8 cellular contexts compared by ENCODE assay signal in genomic region chr21:41878831-41879189, GRCh38. TPM values are rescaled to one million over a fixed set of nuclear protein-coding genes. Genes with fewer than 3 reads are reported as not detected.
A peak's percentile ranks its signal among the peaks of the same experiment; 100 is the strongest.
DNase-seq lines count a peak whose midpoint lies in the region; ATAC-seq, FAIRE-seq and TF ChIP-seq lines count a peak whose summit lies in the region.

No MANE protein-coding gene starts in this region.

- H3K36me3 ChIP-seq in mammary epithelial cell (ENCODE audit: insufficient read depth, low read length) = no peaks in the 10 kb centered on the region
- no peaks in the 10 kb centered on the region for H3K36me3 ChIP-seq in keratinocyte (ENCODE audit: control insufficient read depth in 2 of 2, extremely low read depth in 1 of 2, insufficient read depth in 2 of 2, low read length in 2 of 2)

- H3K9ac ChIP-seq in mammary epithelial cell (ENCODE audit: insufficient read depth, low read length) (no peak overlapping the region), keratinocyte (ENCODE audit: control insufficient read depth, extremely low read depth, insufficient read depth, low read length) (peak overlapping the region; percentile 88)

- H3K4me2 ChIP-seq in mammary epithelial cell (ENCODE audit: insufficient read depth, low read depth, low read length) = peak overlapping the region; percentile 90
- H3K4me2 ChIP-seq in keratinocyte (ENCODE audit: control insufficient read depth, extremely low read depth, insufficient read depth, low read depth, low read length) = no peak overlapping the region

- H3K27ac ChIP-seq in VCaP (peak overlapping the region; percentile 98), mammary epithelial cell (ENCODE audit: insufficient read depth, low read depth, low read length) (peak overlapping the region; percentile 72), keratinocyte (ENCODE audit: control insufficient read depth, insufficient read depth, low read length) (peak overlapping the region; percentile 66)

- peaks cover 46% of the 10 kb centered on the region for H3K79me2 ChIP-seq in mammary epithelial cell (ENCODE audit: insufficient read depth, low read length)
- peaks cover 35% of the 10 kb centered on the region for H3K79me2 ChIP-seq in keratinocyte (ENCODE audit: control insufficient read depth, insufficient read depth, low read length)

- no CpG with 5 or more reads among the region's 65 CpGs for WGBS in mammary epithelial cell (ENCODE audit: low coverage, missing lambda C conversion rate)

- CTCF ChIA-PET in mammary epithelial cell (lab: Charles Lee; ENCODE audit: low non-redundant PET) = no interaction called here

- H3K27me3 ChIP-seq in mammary epithelial cell (ENCODE audit: insufficient read depth, low read length) (no peaks in the 10 kb centered on the region), keratinocyte (ENCODE audit: control insufficient read depth, extremely low read depth, insufficient read depth, low read length) (no peaks in the 10 kb centered on the region)

- FAIRE-seq in keratinocyte (lab: Jason Lieb, UNC) = no peak

- TF ChIP-seq CTCF in VCaP (conservative IDR thresholded peaks at IDR 0.05) = no peak
- TF ChIP-seq CTCF in mammary epithelial cell (conservative IDR thresholded peaks at IDR 0.05 in 1 of 2, IDR thresholded peaks at IDR 0.05 in 1 of 2; ENCODE audit: extremely low read depth in 1 of 2, insufficient read depth in 1 of 2, low read depth in 1 of 2, low read length in 2 of 2) = no peak
- no peak for TF ChIP-seq CTCF in keratinocyte (optimal IDR thresholded peaks at IDR 0.05 in 1 of 3, IDR thresholded peaks at IDR 0.05 in 1 of 3, conservative IDR thresholded peaks at IDR 0.05 in 1 of 3; ENCODE audit: extremely low read depth in 1 of 3, insufficient read depth in 2 of 3, low read length in 3 of 3)

- dilution Hi-C loops in mammary epithelial cell (cut with HindIII; ENCODE audit: low sequenced_read_pairs) (no loop called here), keratinocyte (cut with MboI; ENCODE audit: extremely low pct_ligation_motif_present, low sequenced_read_pairs) (no loop called here)

- no peaks in the 10 kb centered on the region for H3K9me1 ChIP-seq in keratinocyte (ENCODE audit: control insufficient read depth, extremely low read depth, insufficient read depth, low read length)

- in situ Hi-C loops in mammary epithelial cell (cut with MboI; ENCODE audit: low sequenced_read_pairs in 2 of 2) = no loop called here

- H3K4me3 ChIP-seq in mammary epithelial cell (replicated peaks in 1 of 3; ENCODE audit: insufficient read depth in 1 of 3, low read depth in 2 of 3, low read length in 3 of 3) (peak overlapping the region in 2 of 3 experiments; percentile 66 to 85), keratinocyte (ENCODE audit: control insufficient read depth in 2 of 3, extremely low read depth in 1 of 3, insufficient read depth in 2 of 3, low read depth in 1 of 3, low read length in 3 of 3) (peak overlapping the region; percentile 54 to 90 (median 77))

- H3K9me3 ChIP-seq in mammary epithelial cell (replicated peaks; ENCODE audit: insufficient read depth, low read length) (no peaks in the 10 kb centered on the region), keratinocyte (ENCODE audit: control insufficient read depth, low read depth, low read length) (no peaks in the 10 kb centered on the region)

- H2AFZ ChIP-seq in mammary epithelial cell (ENCODE audit: low read depth, low read length) (peak overlapping the region; percentile 77), keratinocyte (ENCODE audit: control insufficient read depth, low read length) (no peak overlapping the region)

- peaks cover 12% of the 10 kb centered on the region for H3K4me1 ChIP-seq in mammary epithelial cell (ENCODE audit: insufficient read depth, low read length)
- peaks cover 13% of the 10 kb centered on the region for H3K4me1 ChIP-seq in keratinocyte (ENCODE audit: control insufficient read depth, extremely low read depth, insufficient read depth, low read length)

- peak; percentile 63 for ATAC-seq in HG02798 (IDR thresholded peaks at IDR 0.05; ENCODE audit: poor library complexity, unreplicated experiment)

- no peaks in the 10 kb centered on the region for H4K20me1 ChIP-seq in mammary epithelial cell (ENCODE audit: insufficient read depth, low read length)
- H4K20me1 ChIP-seq in keratinocyte (ENCODE audit: control insufficient read depth, extremely low read depth, insufficient read depth, low read length) = no peaks in the 10 kb centered on the region

- DNase-seq in NCI-H2081 (lab: John Stamatoyannopoulos, UW) (peak; percentile 76 to 79), NCI-H2081 treated with DMSO at 0.1 percent for 48 hours (lab: John Stamatoyannopoulos, UW) (no peak), NCI-H1694 (lab: John Stamatoyannopoulos, UW) (peak; percentile 46), mammary epithelial cell (peak; percentile 71), keratinocyte (ENCODE audit: low read depth, low spot score) (no peak)
- peak; percentile 85 for DNase-seq in stimulated activated CD4-positive, alpha-beta T cell treated with anti-CD3 and anti-CD28 coated beads, Interleukin-15, amount 100 ng/mL, for 24 hours

- no TSS peak for BruUV-seq in mammary epithelial cell (replicated peaks; lab: Mats Ljungman, UMichigan)

- intact Hi-C loops in mammary epithelial cell (cut with micrococcal nuclease) = loop anchor here (1.0 to 5.0 kb wide), 3 partner anchors 53 to 266 kb away; no protein-coding TSS in a partner anchor

RNA-seq across cellular contexts. Expression of gene PRDM15, which starts 0.3 kb away (rescaled TPM):
- total RNA-seq in mammary epithelial cell = 1 to 10 TPM; 7.2 to 8.1 TPM
- polyA plus RNA-seq in mammary epithelial cell (5.8 TPM), keratinocyte (5.2 to 8.5 TPM (median 5.6 TPM) in 3 replicates)
- polyA minus RNA-seq in mammary epithelial cell (29.5 TPM), keratinocyte (8.9 to 23.7 TPM (median 13.0 TPM) in 3 replicates)
- 3.4 TPM for polyA plus RNA-seq in keratinocyte (2011; ENCODE audit: low read depth)
- polyA plus RNA-seq in keratinocyte (2011; cell fraction: cytosol; rRNA removed) = 2.3 and 3.5 TPM in 2 replicates
- polyA plus RNA-seq in keratinocyte (2011; cell fraction: nucleus; rRNA removed) = 16.9 and 17.3 TPM in 2 replicates
- 4.0 TPM in 2 replicates for polyA plus RNA-seq in keratinocyte (2012; ENCODE audit: low replicate concordance)
- polyA minus RNA-seq in keratinocyte (2011; cell fraction: cytosol; rRNA and poly(A)+ RNA removed) = 4.4 TPM
- polyA minus RNA-seq in keratinocyte (2011; cell fraction: nucleus; rRNA and poly(A)+ RNA removed) = 12.7 and 20.5 TPM in 2 replicates

Comparison
In these comparisons a context has a peak if more than half of its experiments do, and no peak if none do; other contexts are left out.
1. DNase-seq: peak in NCI-H2081 (2 of 2), NCI-H1694 (single experiment), mammary epithelial cell (single experiment) and stimulated activated CD4-positive, alpha-beta T cell treated with anti-CD3 and anti-CD28 coated beads, Interleukin-15, amount 100 ng/mL, for 24 hours (single experiment); none in NCI-H2081 treated with DMSO at 0.1 percent for 48 hours (single experiment) and keratinocyte (single experiment).
2. Peak in every context shown above with its lines, with median percentiles within 50 percentile points of each other: H3K27ac ChIP-seq.